Comparison of ENCODE assay signal across 11 cellular contexts in genomic region chr13:51562011-51562671, GRCh38. TPM values are rescaled to one million over a fixed set of nuclear protein-coding genes. Genes with fewer than 3 reads are reported as not detected.
DNase-seq lines count a peak whose midpoint lies in the region; ATAC-seq and TF ChIP-seq lines count a peak whose summit lies in the region.
"Had no signal": no experiment of that assay in that cellular context is flagged by ENCODE, and none has a peak within 500 bp of the region (broad histone marks: within the 10 kb centered on the region; RNA-seq: fewer than 3 reads in every experiment).

No MANE protein-coding gene starts in this region.

- no peaks in the 10 kb centered on the region for H4K20me1 ChIP-seq in BLaER1 treated with 17β-estradiol and CSF1 and Interleukin-3, amounts not matched to agents 10 nM and 100 nM

- peak overlapping the region in 3 of 11 experiments; percentile 15 to 49 (median 26); a peak in 4 of 22 replicates for H3K9ac ChIP-seq in BLaER1 treated with 17β-estradiol and CSF1 and Interleukin-3, amounts not matched to agents 10 nM and 100 nM

- no peaks in the 10 kb centered on the region for H3K27me3 ChIP-seq in BLaER1 treated with 17β-estradiol and CSF1 and Interleukin-3, amounts not matched to agents 10 nM and 100 nM
- H3K27me3 ChIP-seq in CD4-positive, alpha-beta memory T cell (ENCODE audit: insufficient read depth, low read length): no peaks in the 10 kb centered on the region
- no peaks in the 10 kb centered on the region for H3K27me3 ChIP-seq in ascending aorta

- H3K9me3 Mint-ChIP-seq in activated CD8-positive, alpha-beta T cell treated with anti-CD3 and anti-CD28 coated beads, Interleukin-2, amount 10 ng/mL, durations not matched to agents 7 days and 5 days (ENCODE audit: insufficient read depth): no peaks in the 10 kb centered on the region
- H3K9me3 Mint-ChIP-seq in CD4-positive, alpha-beta memory T cell: peaks cover 0 to 2% (median 0%) of the 10 kb centered on the region in 8 donors

- H3K27me3 Mint-ChIP-seq in activated CD8-positive, alpha-beta T cell treated with anti-CD3 and anti-CD28 coated beads, Interleukin-2, amount 10 ng/mL, durations not matched to agents 7 days and 5 days (ENCODE audit: low read depth): no peaks in the 10 kb centered on the region
- peaks cover 4 to 8% of the 10 kb centered on the region in 2 donors for H3K27me3 Mint-ChIP-seq in CD4-positive, alpha-beta memory T cell

- H3K4me2 ChIP-seq in BLaER1 treated with 17β-estradiol and CSF1 and Interleukin-3, amounts not matched to agents 10 nM and 100 nM: peak overlapping the region; percentile 7 to 84 (median 49)
- H3K4me2 ChIP-seq: PC-9 had no signal

- intact Hi-C loops in CD4-positive, alpha-beta memory T cell (cut with micrococcal nuclease): no loop called here
- intact Hi-C loops in ascending aorta (cut with DNase I): no loop called here

- peaks cover 39% of the 10 kb centered on the region for H3K4me1 Mint-ChIP-seq in activated CD8-positive, alpha-beta T cell treated with anti-CD3 and anti-CD28 coated beads, Interleukin-2, amount 10 ng/mL, durations not matched to agents 7 days and 5 days (ENCODE audit: low read depth)
- peaks cover 5 to 24% (median 17%) of the 10 kb centered on the region in 4 donors for H3K4me1 Mint-ChIP-seq in CD4-positive, alpha-beta memory T cell

- TF ChIP-seq CTCF in ascending aorta (IDR thresholded peaks at IDR 0.05): no peak

- H3K36me3 ChIP-seq in BLaER1 treated with 17β-estradiol and CSF1 and Interleukin-3, amounts not matched to agents 10 nM and 100 nM: no peaks in the 10 kb centered on the region; a peak in 1 of 22 replicates
- no peaks in the 10 kb centered on the region for H3K36me3 ChIP-seq in CD4-positive, alpha-beta memory T cell (ENCODE audit: insufficient read depth, low read length)
- H3K36me3 ChIP-seq in ascending aorta: no peaks in the 10 kb centered on the region

- peak overlapping the region; percentile 41 for H3K27ac Mint-ChIP-seq in activated CD8-positive, alpha-beta T cell treated with anti-CD3 and anti-CD28 coated beads, Interleukin-2, amount 10 ng/mL, durations not matched to agents 7 days and 5 days
- H3K27ac Mint-ChIP-seq in CD4-positive, alpha-beta memory T cell: peak overlapping the region in 3 of 7 donors; percentile 2 to 53 (median 24)
- H3K27ac Mint-ChIP-seq: CD4-positive, CD25-positive, alpha-beta regulatory T cell had no signal

- H3K36me3 Mint-ChIP-seq in activated CD8-positive, alpha-beta T cell treated with anti-CD3 and anti-CD28 coated beads, Interleukin-2, amount 10 ng/mL, durations not matched to agents 7 days and 5 days (ENCODE audit: low read depth): peaks cover 10% of the 10 kb centered on the region
- H3K36me3 Mint-ChIP-seq in CD4-positive, alpha-beta memory T cell: no peaks in the 10 kb centered on the region
- H3K36me3 Mint-ChIP-seq: CD4-positive, CD25-positive, alpha-beta regulatory T cell had no signal

- H3K27ac ChIP-seq in BLaER1 treated with 17β-estradiol and CSF1 and Interleukin-3, amounts not matched to agents 10 nM and 100 nM: peak overlapping the region in 5 of 11 experiments; percentile 9 to 59 (median 46); a peak in 8 of 22 replicates
- H3K27ac ChIP-seq in CD4-positive, alpha-beta memory T cell (ENCODE audit: low read depth, low read length): no peak overlapping the region
- H3K27ac ChIP-seq in ascending aorta: no peak overlapping the region
- H3K27ac ChIP-seq: HL-60, PC-9 had no signal

- no peak overlapping the region for H3K4me3 Mint-ChIP-seq in activated CD8-positive, alpha-beta T cell treated with anti-CD3 and anti-CD28 coated beads, Interleukin-2, amount 10 ng/mL, durations not matched to agents 7 days and 5 days
- peak overlapping the region in 3 of 8 donors; percentile 27 to 62 (median 31) for H3K4me3 Mint-ChIP-seq in CD4-positive, alpha-beta memory T cell
- H3K4me3 Mint-ChIP-seq: CD4-positive, CD25-positive, alpha-beta regulatory T cell had no signal

- no peak for DNase-seq in activated CD8-positive, alpha-beta T cell treated with anti-CD3 and anti-CD28 coated beads, Interleukin-2, amount 10 ng/mL, durations not matched to agents 7 days and 5 days
- DNase-seq in NCI-H446 (lab: John Stamatoyannopoulos, UW) (no peak), ascending aorta (ENCODE audit: low spot score in 2 of 2) (no peak)
- DNase-seq in effector CD8-positive, alpha-beta T cell (lab: John Stamatoyannopoulos, UW): no peak
- DNase-seq in CD4-positive, alpha-beta memory T cell: no peak
- DNase-seq: PC-9 had no signal

- H3K4me1 ChIP-seq in BLaER1 treated with 17β-estradiol and CSF1 and Interleukin-3, amounts not matched to agents 10 nM and 100 nM: peaks cover 21 to 38% (median 28%) of the 10 kb centered on the region in 10 experiments
- H3K4me1 ChIP-seq in CD4-positive, alpha-beta memory T cell (ENCODE audit: insufficient read depth, low read length): peaks cover 7% of the 10 kb centered on the region
- H3K4me1 ChIP-seq in ascending aorta: no peaks in the 10 kb centered on the region

- peaks cover 3 to 8% (median 4%) of the 10 kb centered on the region in 11 experiments; a peak in 21 of 22 replicates for H3K9me3 ChIP-seq in BLaER1 treated with 17β-estradiol and CSF1 and Interleukin-3, amounts not matched to agents 10 nM and 100 nM (replicated peaks in 1 of 11)
- H3K9me3 ChIP-seq in CD4-positive, alpha-beta memory T cell (ENCODE audit: control insufficient read depth in 1 of 2, low read length in 2 of 2): no peaks in the 10 kb centered on the region
- H3K9me3 ChIP-seq in ascending aorta: no peaks in the 10 kb centered on the region

- CTCF ChIA-PET in activated CD8-positive, alpha-beta T cell treated with anti-CD3 and anti-CD28 coated beads, Interleukin-2, amount 10 ng/mL, durations not matched to agents 7 days and 5 days (lab: Charles Lee): no interaction called here
- CTCF ChIA-PET in CD4-positive, alpha-beta memory T cell (lab: Charles Lee; ENCODE audit: partially characterized antibody): no interaction called here

- POLR2A ChIA-PET in activated CD8-positive, alpha-beta T cell treated with anti-CD3 and anti-CD28 coated beads, Interleukin-2, amount 10 ng/mL, durations not matched to agents 7 days and 5 days (lab: Charles Lee): interaction anchor here (0.6 to 0.7 kb wide), 2 partner anchors 22 to 241 kb away, joined by 3 to 4 read pairs; no protein-coding TSS in a partner anchor
- POLR2A ChIA-PET in CD4-positive, alpha-beta memory T cell (lab: Charles Lee; ENCODE audit: partially characterized antibody): interaction anchor here (0.6 kb wide), 1 partner anchor 108 kb away, joined by 3 read pairs; no protein-coding TSS in a partner anchor

- ATAC-seq in GM19328 (IDR thresholded peaks at IDR 0.05; ENCODE audit: unreplicated experiment): peak; percentile 66
- ATAC-seq in HG03066 (IDR thresholded peaks at IDR 0.05; ENCODE audit: low read depth, unreplicated experiment): peak; percentile 72
- ATAC-seq in activated CD8-positive, alpha-beta T cell treated with anti-CD3 and anti-CD28 coated beads, Interleukin-2, amount 10 ng/mL, durations not matched to agents 7 days and 5 days: peak; percentile 68

- 0 out of 20 replicates have a peak overlapping the region, but pooled peaks of 1 of the 10 experiments have one; percentile 15 for H3K4me3 ChIP-seq in BLaER1 treated with 17β-estradiol and CSF1 and Interleukin-3, amounts not matched to agents 10 nM and 100 nM
- H3K4me3 ChIP-seq in CD4-positive, alpha-beta memory T cell (ENCODE audit: low read length in 2 of 2): no peak overlapping the region
- no peak overlapping the region for H3K4me3 ChIP-seq in ascending aorta
- H3K4me3 ChIP-seq: PC-9 had no signal

RNA-seq across cellular contexts. Expression of gene WDFY2, which starts 22.1 kb away (rescaled TPM):
- total RNA-seq in activated CD8-positive, alpha-beta T cell treated with anti-CD3 and anti-CD28 coated beads, Interleukin-2, amount 10 ng/mL, durations not matched to agents 7 days and 5 days: 10 to 100 TPM; 11.3 TPM
- total RNA-seq in CD4-positive, alpha-beta memory T cell: 10 to 100 TPM; 20.0 to 21.8 TPM
- 1 to 10 TPM; 3.8 to 9.0 TPM for polyA plus RNA-seq in CD4-positive, alpha-beta memory T cell
- 6.1 TPM for total RNA-seq in ascending aorta
